Comparison of ENCODE assay signal across 15 cellular contexts in genomic region chr1:116948642-116949041, GRCh38.
"Had no signal": no experiment of that assay in that cellular context is flagged by ENCODE, and none has a peak within 500 bp of the region (broad histone marks: within the 10 kb centered on the region; RNA-seq: fewer than 3 reads in every experiment).

No MANE protein-coding gene starts in this region.

- H3K27me3 ChIP-seq: neutrophil, testis, tibial nerve had no signal

- ATAC-seq: esophagus mucosa; naive thymus-derived CD4-positive, alpha-beta T cell had no signal

- H3K36me3 ChIP-seq: neutrophil had no signal

- DNase-seq: central memory CD4-positive, alpha-beta T cell; effector memory CD4-positive, alpha-beta T cell; foreskin fibroblast; immature natural killer cell; mesendoderm; naive thymus-derived CD4-positive, alpha-beta T cell; nephron progenitor cell; stimulated activated CD4-positive, alpha-beta T cell treated with anti-CD3 and anti-CD28 coated beads, Interleukin-2, amount 100 ng/mL, for 48 hours; stimulated activated naive CD4-positive, alpha-beta T cell treated with Interleukin-2 at 50 U/mL for 16 hours; testis had no signal

- H3K4me3 ChIP-seq: psoas muscle, smooth muscle cell, testis, tibial nerve had no signal

- H3K27ac ChIP-seq: neutrophil, psoas muscle, testis, tibial nerve had no signal

- H3K9me3 ChIP-seq: neutrophil, psoas muscle, testis, tibial nerve had no signal

- H3K4me1 ChIP-seq: psoas muscle, testis had no signal

- H3K4me2 ChIP-seq: smooth muscle cell had no signal
